11 cellular contexts compared by ENCODE assay signal in the genomic region with DNA sequence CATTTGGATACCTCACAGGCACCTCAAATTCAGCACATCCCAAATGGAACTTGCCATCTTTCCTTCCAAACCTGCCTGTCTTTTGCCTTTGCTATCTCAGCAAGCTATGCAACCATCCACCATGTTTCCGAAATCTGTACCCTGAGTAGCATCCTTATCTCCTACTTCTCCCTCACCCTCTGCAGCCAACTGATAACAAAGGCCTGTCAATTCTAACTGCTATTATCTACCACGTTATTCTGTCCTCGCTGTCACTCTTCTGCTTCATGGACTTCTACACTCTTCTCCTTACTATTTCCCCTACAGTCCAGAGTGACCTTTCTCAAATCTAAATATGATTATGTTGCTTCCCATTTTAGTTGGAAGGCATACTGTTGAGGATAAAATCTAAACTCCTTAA. TPM values are rescaled to one million over a fixed set of nuclear protein-coding genes. Genes with fewer than 3 reads are reported as not detected.
"Had no signal": no experiment of that assay in that cellular context is flagged by ENCODE, and none has a peak within 500 bp of the region (broad histone marks: within the 10 kb centered on the region; RNA-seq: fewer than 3 reads in every experiment).

No MANE protein-coding gene starts in this region.

- DNase-seq: GM23248, GOT3, H7, HFFc6, IMR-90, KBM-7 had no signal

- ATAC-seq: HCT116 had no signal

- H3K27ac ChIP-seq: GM23248 had no signal

- H3K4me3 ChIP-seq: GM23248, HAP-1 had no signal

- H3K36me3 ChIP-seq: HAP-1 had no signal

- H3K4me1 ChIP-seq: HAP-1 had no signal

- H3K9ac ChIP-seq: GM23248 had no signal

- H2AFZ ChIP-seq: GM23248 had no signal

- FAIRE-seq: HTR-8/SVneo had no signal

- H3K9me3 ChIP-seq: HAP-1 had no signal

RNA-seq across cellular contexts. Expression of a gene that starts 25.5 kb away (rescaled TPM):
- total RNA-seq: GM23248, H4, HFFc6, HT-29, IMR-90 had no signal
- polyA plus RNA-seq: GM23248, IMR-90 had no signal
